ENCODE assay signal across 10 cellular contexts in the genomic region with DNA sequence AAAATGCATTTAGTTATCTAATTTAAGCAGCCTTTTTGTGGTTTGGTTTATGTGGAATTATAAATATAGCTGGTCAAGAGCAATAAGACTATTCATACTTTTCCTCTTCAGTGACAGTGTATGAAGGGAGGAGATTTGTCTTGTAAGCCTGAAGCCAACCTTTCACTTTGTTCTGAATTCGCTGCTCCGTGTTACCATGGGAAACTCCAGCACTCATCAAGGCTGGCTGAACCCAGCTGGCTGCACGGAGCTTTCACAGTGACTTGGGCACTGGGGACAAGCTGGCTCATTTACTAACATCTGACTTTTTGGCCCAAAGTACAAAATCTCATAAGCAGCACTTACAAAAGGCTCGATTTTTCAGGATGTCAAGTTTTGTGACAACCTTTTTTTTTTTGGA.
DNase-seq lines count a peak whose midpoint lies in the region; ATAC-seq, FAIRE-seq and TF ChIP-seq lines count a peak whose summit lies in the region.
"Had no signal": no experiment of that assay in that cellular context is flagged by ENCODE, and none has a peak within 500 bp of the region (broad histone marks: within the 10 kb centered on the region; RNA-seq: fewer than 3 reads in every experiment).

No MANE protein-coding gene starts in this region.

- no peaks in the 10 kb centered on the region for H3K27me3 Mint-ChIP-seq in T-helper 2 cell treated with Interferon-gamma antibody and Interleukin-4, amounts not matched to agents 5 μg/mL and 100 μg/mL, for 36 hours (ENCODE audit: low read depth)
- H3K27me3 Mint-ChIP-seq: activated T-cell treated with anti-CD3 and anti-CD28 coated beads, Interleukin-2, amount 50 U/mL, for 24 hours had no signal

- H3K4me3 Mint-ChIP-seq in T-helper 2 cell treated with Interferon-gamma antibody and Interleukin-4, amounts not matched to agents 5 μg/mL and 100 μg/mL, for 36 hours, result no peak overlapping the region
- H3K4me3 Mint-ChIP-seq: activated T-cell treated with anti-CD3 and anti-CD28 coated beads, Interleukin-2, amount 50 U/mL, for 24 hours had no signal

- DNase-seq in GM12892 (ENCODE audit: insufficient read length), result no peak
- DNase-seq in NCI-H774 (lab: John Stamatoyannopoulos, UW), result peak; percentile 4
- peak; percentile 53 for DNase-seq in fibroblast of peridontal ligament (ENCODE audit: extremely low read depth)
- DNase-seq in occipital lobe (lab: John Stamatoyannopoulos, UW), result peak; percentile 1
- DNase-seq in T-helper 2 cell treated with Interferon-gamma antibody and Interleukin-4, amounts not matched to agents 5 μg/mL and 100 μg/mL, for 36 hours (ENCODE audit: low spot score), result no peak
- DNase-seq in HT-29 (ENCODE audit: low spot score), result no peak
- no peak for DNase-seq in NCI-H526 treated with DMSO at 0.1 percent for 48 hours (lab: John Stamatoyannopoulos, UW)
- DNase-seq: activated T-cell treated with anti-CD3 and anti-CD28 coated beads, Interleukin-2, amount 50 U/mL, for 24 hours had no signal

- H3K36me3 Mint-ChIP-seq in T-helper 2 cell treated with Interferon-gamma antibody and Interleukin-4, amounts not matched to agents 5 μg/mL and 100 μg/mL, for 36 hours (ENCODE audit: low read depth), result no peaks in the 10 kb centered on the region

- no peaks in the 10 kb centered on the region for H3K4me1 Mint-ChIP-seq in T-helper 2 cell treated with Interferon-gamma antibody and Interleukin-4, amounts not matched to agents 5 μg/mL and 100 μg/mL, for 36 hours (ENCODE audit: low read depth)

- ATAC-seq in HG03039 (IDR thresholded peaks at IDR 0.05; ENCODE audit: unreplicated experiment), result no peak

- H3K27ac Mint-ChIP-seq in T-helper 2 cell treated with Interferon-gamma antibody and Interleukin-4, amounts not matched to agents 5 μg/mL and 100 μg/mL, for 36 hours, result no peak overlapping the region
- H3K27ac Mint-ChIP-seq: activated T-cell treated with anti-CD3 and anti-CD28 coated beads, Interleukin-2, amount 50 U/mL, for 24 hours had no signal

- TF ChIP-seq POLR2A in GM12892 (IDR thresholded peaks at IDR 0.05; ENCODE audit: low read depth, low read length), result no peak

- FAIRE-seq in GM12892 (lab: Jason Lieb, UNC), result peak; percentile 46
- FAIRE-seq: endometrium had no signal

- H3K9me3 Mint-ChIP-seq in T-helper 2 cell treated with Interferon-gamma antibody and Interleukin-4, amounts not matched to agents 5 μg/mL and 100 μg/mL, for 36 hours, result no peaks in the 10 kb centered on the region
- H3K9me3 Mint-ChIP-seq: activated T-cell treated with anti-CD3 and anti-CD28 coated beads, Interleukin-2, amount 50 U/mL, for 24 hours had no signal

Comparison
In these comparisons a context has a peak if more than half of its experiments do, and no peak if none do; other contexts are left out.
1. DNase-seq: peak in NCI-H774 (single experiment), fibroblast of peridontal ligament (single experiment) and occipital lobe (single experiment); none in GM12892 (single experiment), T-helper 2 cell treated with Interferon-gamma antibody and Interleukin-4, amounts not matched to agents 5 μg/mL and 100 μg/mL, for 36 hours (single experiment), HT-29 (single experiment) and NCI-H526 treated with DMSO at 0.1 percent for 48 hours (single experiment).